In the genomic region with DNA sequence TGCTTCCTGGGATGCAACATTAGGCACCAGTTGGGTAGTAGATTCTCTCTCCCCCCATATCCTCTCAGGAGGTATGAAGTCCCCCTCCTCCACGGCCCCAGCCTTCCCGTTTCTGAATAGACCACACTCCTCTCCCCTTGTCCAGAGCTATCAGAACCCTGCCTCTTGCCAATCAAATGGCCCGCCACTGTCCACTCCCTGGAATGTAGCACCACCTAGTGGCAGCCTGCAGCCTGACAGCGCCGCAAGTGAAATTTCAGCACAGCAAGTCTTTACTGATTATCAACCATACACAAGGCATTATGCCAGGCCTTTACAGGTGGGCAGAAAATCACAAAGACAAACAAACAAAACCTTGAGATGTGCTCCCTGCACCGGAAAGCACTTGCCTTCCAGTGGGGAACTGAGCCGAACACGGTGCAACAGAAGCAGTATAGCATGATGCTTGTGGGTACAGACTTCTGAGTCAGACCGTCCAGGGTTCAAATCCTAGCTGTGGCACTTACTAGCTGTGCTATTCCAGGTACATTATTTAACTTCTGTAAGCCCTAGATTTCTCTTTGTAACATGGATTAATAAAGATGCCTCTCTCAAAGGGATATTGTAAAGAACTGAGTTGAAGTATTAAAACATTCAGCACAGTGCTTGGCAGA, we compare ENCODE assay signal across 8 cellular contexts.
DNase-seq lines count a peak whose midpoint lies in the region; ATAC-seq and TF ChIP-seq lines count a peak whose summit lies in the region.

No MANE protein-coding gene starts in this region.

- ATAC-seq in upper lobe of left lung (ENCODE audit: low FRiP score in 2 of 2) (peak; percentile 65 to 80), HG02588 (IDR thresholded peaks at IDR 0.05; ENCODE audit: unreplicated experiment) (no peak)

- H3K4me1 ChIP-seq in upper lobe of left lung = peaks cover 0 to 3% (median 0%) of the 10 kb centered on the region in 4 donors

- TF ChIP-seq POLR2A in upper lobe of left lung (IDR thresholded peaks at IDR 0.05) = no peak

- H3K27me3 Mint-ChIP-seq in neural crest cell (ENCODE audit: low read depth) = peaks cover 26% of the 10 kb centered on the region

- 19 to 24% methylated on average over 9 of the region's 9 CpGs for WGBS in upper lobe of left lung, 2 donors

- H3K9me3 ChIP-seq in upper lobe of left lung = peaks cover 0 to 3% (median 0%) of the 10 kb centered on the region in 4 donors

- no peak overlapping the region for H3K27ac Mint-ChIP-seq in neural crest cell (ENCODE audit: unreplicated experiment)

- H3K4me3 Mint-ChIP-seq in neural crest cell = no peak overlapping the region

- H3K36me3 ChIP-seq in upper lobe of left lung = no peaks in the 10 kb centered on the region

- no peak overlapping the region for H3K4me3 ChIP-seq in HFF-Myc (replicated peaks; ENCODE audit: low read depth, low read length)
- no peak overlapping the region for H3K4me3 ChIP-seq in upper lobe of left lung

- no peaks in the 10 kb centered on the region for H3K27me3 ChIP-seq in upper lobe of left lung

- peaks cover 9% of the 10 kb centered on the region for H3K9me3 Mint-ChIP-seq in neural crest cell

- H3K27ac ChIP-seq in upper lobe of left lung = no peak overlapping the region

- peaks cover 4% of the 10 kb centered on the region for H3K4me1 Mint-ChIP-seq in neural crest cell

- H3K36me3 Mint-ChIP-seq in neural crest cell (ENCODE audit: low read depth) = no peaks in the 10 kb centered on the region

- TF ChIP-seq EP300 in upper lobe of left lung (IDR thresholded peaks at IDR 0.05) = no peak

- DNase-seq in D341Med (ENCODE audit: low spot score) (peak; percentile 83), HFF-Myc (ENCODE audit: extremely low read depth, low read depth) (no peak), NCI-H69 (lab: John Stamatoyannopoulos, UW) (peak; percentile 91), fibroblast of gingiva (ENCODE audit: low read depth) (peak; percentile 32), neural crest cell (ENCODE audit: low read depth, low spot score) (peak; percentile 80), upper lobe of left lung (peak in 1 of 2 donors; percentile 49)
- DNase-seq in activated CD8-positive, alpha-beta memory T cell treated with anti-CD3 and anti-CD28 coated beads, Interleukin-2, amount 50 U/mL, for 24 hours (ENCODE audit: extremely low read depth) = peak; percentile 7

- peak; percentile 97 for TF ChIP-seq CTCF in HFF-Myc (IDR thresholded peaks at IDR 0.05; ENCODE audit: low read depth, low read length, missing control alignments)
- TF ChIP-seq CTCF in neural crest cell (conservative IDR thresholded peaks at IDR 0.05) = peak; percentile 91
- peak; percentile 40 to 84 (median 73) for TF ChIP-seq CTCF in upper lobe of left lung (IDR thresholded peaks at IDR 0.05)
